In the genomic region with DNA sequence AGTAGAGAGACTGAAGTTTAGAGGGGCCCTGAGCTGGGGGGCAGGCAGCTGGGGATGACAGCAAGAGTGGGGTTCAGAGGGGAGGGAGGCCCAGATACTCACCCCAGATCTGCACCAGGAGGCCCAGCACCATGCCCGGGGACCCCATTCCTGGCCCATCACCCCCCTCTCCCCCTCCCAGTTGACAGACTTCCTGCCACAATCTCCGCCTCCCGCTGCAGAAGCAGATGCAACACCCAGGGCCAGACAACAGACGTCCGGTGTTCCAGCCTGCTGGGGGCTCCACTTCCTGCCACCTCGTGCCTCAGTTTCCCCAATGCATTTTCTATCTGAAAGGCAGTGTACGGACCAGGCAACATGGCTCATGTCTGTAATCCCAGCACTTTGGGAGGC, we compare ENCODE assay signal across 14 cellular contexts. TPM values are rescaled to one million over a fixed set of nuclear protein-coding genes. Genes with fewer than 3 reads are reported as not detected.
DNase-seq lines count a peak whose midpoint lies in the region; ATAC-seq and TF ChIP-seq lines count a peak whose summit lies in the region.
"Had no signal": no experiment of that assay in that cellular context is flagged by ENCODE, and none has a peak within 500 bp of the region (broad histone marks: within the 10 kb centered on the region; RNA-seq: fewer than 3 reads in every experiment).

Gene TMIGD2 (minus strand): TSS at position 152 of the 393 bp plus-strand sequence. CDS start 4 bp downstream, at position 148.

- H4K20me1 ChIP-seq in BLaER1, result no peaks in the 10 kb centered on the region
- no peaks in the 10 kb centered on the region for H4K20me1 ChIP-seq in H9 (ENCODE audit: control insufficient read depth, insufficient read depth, insufficient read length)
- H4K20me1 ChIP-seq in Karpas-422 (ENCODE audit: insufficient read depth, low read depth, low read length), result no peaks in the 10 kb centered on the region

- H3K23me2 ChIP-seq in H9 (ENCODE audit: insufficient read length, low read depth, low read length, poor library complexity, severe bottlenecking), result no peaks in the 10 kb centered on the region

- DNase-seq in H9 (no peak), mucosa of gallbladder (ENCODE audit: low spot score) (no peak), Karpas-422 (no peak), NCI-H524 (lab: John Stamatoyannopoulos, UW) (no peak)
- DNase-seq in activated T-helper 1 cell treated with anti-CD3 and anti-CD28 coated beads, Interleukin-12 subunit alpha, Interleukin-12 subunit beta, Interleukin-2, Interleukin-4 antibody, amounts not matched to agents 30 ng/mL and 10 ng/mL and 1 ng/mL, durations not matched to agents 14 hours and 24 hours and 36 hours (ENCODE audit: low spot score), result no peak
- peak in 7 of 9 donors; percentile 25 to 46 (median 38) for DNase-seq in naive thymus-derived CD4-positive, alpha-beta T cell
- DNase-seq: dorsolateral prefrontal cortex, GDM1, MV-4-11, NCI-H226 had no signal

- H3K56ac ChIP-seq in H9 (ENCODE audit: insufficient read length, low read depth, low read length), result no peak within 1 kb of the TSS

- no peak within 1 kb of the TSS for H3K14ac ChIP-seq in H9 (ENCODE audit: insufficient read depth, low read length)

- peaks cover 13% of the 10 kb centered on the region for H3K27me3 Mint-ChIP-seq in H9 (ENCODE audit: low read depth)
- no peaks in the 10 kb centered on the region for H3K27me3 Mint-ChIP-seq in activated T-helper 1 cell treated with anti-CD3 and anti-CD28 coated beads, Interleukin-12 subunit alpha, Interleukin-12 subunit beta, Interleukin-2, Interleukin-4 antibody, amounts not matched to agents 30 ng/mL and 10 ng/mL and 1 ng/mL, durations not matched to agents 14 hours and 24 hours and 36 hours (ENCODE audit: insufficient read depth)
- H3K27me3 Mint-ChIP-seq in naive thymus-derived CD4-positive, alpha-beta T cell, result no peaks in the 10 kb centered on the region

- no peak within 1 kb of the TSS for H2BK12ac ChIP-seq in H9 (ENCODE audit: insufficient read length, low read depth, low read length)

- no peak within 1 kb of the TSS for H3K18ac ChIP-seq in H9 (ENCODE audit: insufficient read length, low read depth, low read length)

- POLR2A ChIA-PET in naive thymus-derived CD4-positive, alpha-beta T cell (lab: Charles Lee), result interaction anchor here (0.7 to 3.5 kb wide), 9 partner anchors 20 to 694 kb away, joined by 3 to 29 read pairs (median 4); partner anchors contain the start of genes CHAF1A, MPND, MRPL54 and STAP2

- peak within 1 kb of the TSS; percentile 3 for H2AFZ ChIP-seq in H9 (ENCODE audit: low read length)
- no peak within 1 kb of the TSS for H2AFZ ChIP-seq in Karpas-422 (ENCODE audit: low read length)

- H3K4ac ChIP-seq in H9 (ENCODE audit: low read depth, low read length), result no peak within 1 kb of the TSS

- peak within 1 kb of the TSS in 2 of 3 experiments; percentile 65 to 72; a peak in 3 of 7 replicates for H3K27ac Mint-ChIP-seq in H9
- H3K27ac Mint-ChIP-seq in activated T-helper 1 cell treated with anti-CD3 and anti-CD28 coated beads, Interleukin-12 subunit alpha, Interleukin-12 subunit beta, Interleukin-2, Interleukin-4 antibody, amounts not matched to agents 30 ng/mL and 10 ng/mL and 1 ng/mL, durations not matched to agents 14 hours and 24 hours and 36 hours, result peak within 1 kb of the TSS; percentile 86
- H3K27ac Mint-ChIP-seq in naive thymus-derived CD4-positive, alpha-beta T cell, result peak within 1 kb of the TSS; percentile 88 to 96 (median 93)
- H3K27ac Mint-ChIP-seq: stimulated activated memory B cell treated with anti-CD40 and anti-IgM and Interleukin-4, amounts not matched to agents 10 μg/mL and 1 μg/mL and 100 μg/mL, for 72 hours had no signal

- H2BK20ac ChIP-seq in H9 (ENCODE audit: low read depth, low read length, poor library complexity, severe bottlenecking), result no peak within 1 kb of the TSS

- intact Hi-C loops in activated T-helper 1 cell treated with anti-CD3 and anti-CD28 coated beads, Interleukin-12 subunit alpha, Interleukin-12 subunit beta, Interleukin-2, Interleukin-4 antibody, amounts not matched to agents 30 ng/mL and 10 ng/mL and 1 ng/mL, durations not matched to agents 14 hours and 24 hours and 36 hours (cut with micrococcal nuclease), result loop anchor here (5.0 kb wide), 1 partner anchor 35 kb away; no protein-coding TSS in a partner anchor
- intact Hi-C loops in naive thymus-derived CD4-positive, alpha-beta T cell (cut with micrococcal nuclease), result loop anchor here (1.0 to 5.0 kb wide), 6 partner anchors 26 to 98 kb away; partner anchors contain the start of genes MPND (in 2 of the 2) and SH3GL1 (in 1 of the 2)

- H3K27ac ChIP-seq in BLaER1 (peak within 1 kb of the TSS; percentile 60), H9 (ENCODE audit: insufficient read length, low read depth, low read length) (no peak within 1 kb of the TSS), Karpas-422 (ENCODE audit: low read length) (no peak within 1 kb of the TSS)
- peak within 1 kb of the TSS; percentile 73 for H3K27ac ChIP-seq in naive thymus-derived CD4-positive, alpha-beta T cell (ENCODE audit: low read depth, low read length)
- H3K27ac ChIP-seq: dorsolateral prefrontal cortex had no signal

- peaks cover 10 to 17% (median 10%) of the 10 kb centered on the region in 3 experiments; a peak in 6 of 7 replicates for H3K36me3 Mint-ChIP-seq in H9 (ENCODE audit: insufficient read depth in 1 of 3, low read depth in 3 of 3)
- peaks cover 2% of the 10 kb centered on the region for H3K36me3 Mint-ChIP-seq in activated T-helper 1 cell treated with anti-CD3 and anti-CD28 coated beads, Interleukin-12 subunit alpha, Interleukin-12 subunit beta, Interleukin-2, Interleukin-4 antibody, amounts not matched to agents 30 ng/mL and 10 ng/mL and 1 ng/mL, durations not matched to agents 14 hours and 24 hours and 36 hours (ENCODE audit: low read depth)
- H3K36me3 Mint-ChIP-seq in naive thymus-derived CD4-positive, alpha-beta T cell, result peaks cover 0 to 7% (median 0%) of the 10 kb centered on the region in 5 donors
- H3K36me3 Mint-ChIP-seq: stimulated activated memory B cell treated with anti-CD40 and anti-IgM and Interleukin-4, amounts not matched to agents 10 μg/mL and 1 μg/mL and 100 μg/mL, for 72 hours had no signal

- peak within 1 kb of the TSS in 1 of 2 experiments; percentile 16; a peak in 1 of 5 replicates for H3K4me3 Mint-ChIP-seq in H9
- H3K4me3 Mint-ChIP-seq in activated T-helper 1 cell treated with anti-CD3 and anti-CD28 coated beads, Interleukin-12 subunit alpha, Interleukin-12 subunit beta, Interleukin-2, Interleukin-4 antibody, amounts not matched to agents 30 ng/mL and 10 ng/mL and 1 ng/mL, durations not matched to agents 14 hours and 24 hours and 36 hours, result peak within 1 kb of the TSS; percentile 84
- H3K4me3 Mint-ChIP-seq in naive thymus-derived CD4-positive, alpha-beta T cell, result peak within 1 kb of the TSS; percentile 84 to 98 (median 92)
- H3K4me3 Mint-ChIP-seq: stimulated activated memory B cell treated with anti-CD40 and anti-IgM and Interleukin-4, amounts not matched to agents 10 μg/mL and 1 μg/mL and 100 μg/mL, for 72 hours had no signal

- H3K4me1 ChIP-seq in BLaER1, result peaks cover 61% of the 10 kb centered on the region
- H3K4me1 ChIP-seq in H9 (ENCODE audit: insufficient read depth, low read length), result no peaks in the 10 kb centered on the region
- H3K4me1 ChIP-seq in naive thymus-derived CD4-positive, alpha-beta T cell (ENCODE audit: control insufficient read depth in 2 of 2, insufficient read depth in 2 of 2, low read length in 2 of 2), result peaks cover 4 to 28% of the 10 kb centered on the region in 2 donors
- H3K4me1 ChIP-seq in Karpas-422 (ENCODE audit: low read length), result no peaks in the 10 kb centered on the region

- no peak for TF ChIP-seq CTCF in H9 (conservative IDR thresholded peaks at IDR 0.05)

- no peaks in the 10 kb centered on the region; a peak in 2 of 5 replicates for H3K9me3 Mint-ChIP-seq in H9
- H3K9me3 Mint-ChIP-seq in activated T-helper 1 cell treated with anti-CD3 and anti-CD28 coated beads, Interleukin-12 subunit alpha, Interleukin-12 subunit beta, Interleukin-2, Interleukin-4 antibody, amounts not matched to agents 30 ng/mL and 10 ng/mL and 1 ng/mL, durations not matched to agents 14 hours and 24 hours and 36 hours, result no peaks in the 10 kb centered on the region
- no peaks in the 10 kb centered on the region for H3K9me3 Mint-ChIP-seq in naive thymus-derived CD4-positive, alpha-beta T cell
- H3K9me3 Mint-ChIP-seq: stimulated activated memory B cell treated with anti-CD40 and anti-IgM and Interleukin-4, amounts not matched to agents 10 μg/mL and 1 μg/mL and 100 μg/mL, for 72 hours had no signal

- no CpG with 5 or more reads among the region's 7 CpGs for WGBS in H9 (ENCODE audit: extremely low coverage, insufficient read length, low lambda C conversion rate)

- no peak within 1 kb of the TSS for H2AK5ac ChIP-seq in H9 (ENCODE audit: insufficient read length, low read length)

- H3K36me3 ChIP-seq in BLaER1 (peaks cover 10% of the 10 kb centered on the region; the same call in 1 of the 2 replicates), Karpas-422 (ENCODE audit: insufficient read depth, low read length) (no peaks in the 10 kb centered on the region)
- H3K36me3 ChIP-seq in naive thymus-derived CD4-positive, alpha-beta T cell (ENCODE audit: control insufficient read depth in 2 of 3, insufficient read depth in 3 of 3, low read length in 3 of 3), result peaks cover 0 to 9% (median 0%) of the 10 kb centered on the region in 3 experiments

- H4K8ac ChIP-seq in H9 (replicated peaks; ENCODE audit: insufficient read length, low read depth, low read length), result no peak within 1 kb of the TSS

- H4K91ac ChIP-seq in H9 (ENCODE audit: insufficient read length, low read depth, low read length), result no peak within 1 kb of the TSS

- H3K9me3 ChIP-seq in BLaER1, result no peaks in the 10 kb centered on the region
- H3K9me3 ChIP-seq in H9 (ENCODE audit: control insufficient read depth, low read depth, low read length), result no peaks in the 10 kb centered on the region
- H3K9me3 ChIP-seq in naive thymus-derived CD4-positive, alpha-beta T cell (ENCODE audit: control insufficient read depth in 2 of 3, low read length in 3 of 3), result no peaks in the 10 kb centered on the region
- H3K9me3 ChIP-seq in Karpas-422 (ENCODE audit: low read length), result no peaks in the 10 kb centered on the region

- no peak within 1 kb of the TSS for H4K5ac ChIP-seq in H9 (ENCODE audit: insufficient read length, low read depth, low read length)

- ATAC-seq in naive thymus-derived CD4-positive, alpha-beta T cell, result peak; percentile 34
- ATAC-seq in HG02973 (IDR thresholded peaks at IDR 0.05; ENCODE audit: unreplicated experiment), result no peak
- ATAC-seq: stimulated activated memory B cell treated with anti-CD40 and anti-IgM and Interleukin-4, amounts not matched to agents 10 μg/mL and 1 μg/mL and 100 μg/mL, for 72 hours had no signal

- H3K4me1 Mint-ChIP-seq in H9, result peaks cover 10 to 20% of the 10 kb centered on the region in 2 experiments
- H3K4me1 Mint-ChIP-seq in activated T-helper 1 cell treated with anti-CD3 and anti-CD28 coated beads, Interleukin-12 subunit alpha, Interleukin-12 subunit beta, Interleukin-2, Interleukin-4 antibody, amounts not matched to agents 30 ng/mL and 10 ng/mL and 1 ng/mL, durations not matched to agents 14 hours and 24 hours and 36 hours (ENCODE audit: low read depth), result peaks cover 45% of the 10 kb centered on the region
- peaks cover 13 to 67% (median 41%) of the 10 kb centered on the region in 7 donors for H3K4me1 Mint-ChIP-seq in naive thymus-derived CD4-positive, alpha-beta T cell

- H3K4me3 ChIP-seq in BLaER1 (peak within 1 kb of the TSS; percentile 50), Karpas-422 (ENCODE audit: low read length) (no peak within 1 kb of the TSS)
- peak within 1 kb of the TSS; percentile 69 for H3K4me3 ChIP-seq in naive thymus-derived CD4-positive, alpha-beta T cell (ENCODE audit: low read length)

- H3K4me2 ChIP-seq in BLaER1, result peak within 1 kb of the TSS; percentile 65
- H3K4me2 ChIP-seq in H9 (ENCODE audit: insufficient read depth, insufficient read length, low read length), result no peak within 1 kb of the TSS
- no peak within 1 kb of the TSS for H3K4me2 ChIP-seq in Karpas-422 (ENCODE audit: low read depth, low read length, poor library complexity, severe bottlenecking)

- no peak within 1 kb of the TSS for H3K23ac ChIP-seq in H9 (ENCODE audit: insufficient read length, low read depth, low read length)

- no peak within 1 kb of the TSS for H2BK5ac ChIP-seq in H9 (ENCODE audit: insufficient read length, low read length)

- H3K79me1 ChIP-seq in H9 (ENCODE audit: insufficient read depth, low read depth, low read length, poor library complexity, severe bottlenecking), result no peaks in the 10 kb centered on the region

- H2BK120ac ChIP-seq in H9 (ENCODE audit: low read depth, low read length, poor library complexity, severe bottlenecking), result no peak within 1 kb of the TSS

- H3K9me2 ChIP-seq in Karpas-422 (replicated peaks; ENCODE audit: insufficient read depth, low read length), result no peaks in the 10 kb centered on the region

- H3K27me3 ChIP-seq in BLaER1 (no peaks in the 10 kb centered on the region), H9 (ENCODE audit: insufficient read depth, low read length) (no peaks in the 10 kb centered on the region), Karpas-422 (ENCODE audit: low read length) (no peaks in the 10 kb centered on the region)
- H3K27me3 ChIP-seq in naive thymus-derived CD4-positive, alpha-beta T cell (ENCODE audit: control insufficient read depth in 2 of 2, insufficient read depth in 2 of 2, low read length in 2 of 2), result no peaks in the 10 kb centered on the region

- no peaks in the 10 kb centered on the region for H3K79me2 ChIP-seq in H9 (ENCODE audit: insufficient read depth, low read length)
- no peaks in the 10 kb centered on the region for H3K79me2 ChIP-seq in Karpas-422 (ENCODE audit: low read length)

- no peak within 1 kb of the TSS for H2BK15ac ChIP-seq in H9 (ENCODE audit: low read depth, low read length)

- H3T11ph ChIP-seq in H9 (ENCODE audit: low read length), result no peak within 1 kb of the TSS

- CTCF ChIA-PET in naive thymus-derived CD4-positive, alpha-beta T cell (lab: Charles Lee), result interaction anchor here (0.7 to 2.2 kb wide), 4 partner anchors 19 to 78 kb away, joined by 3 to 11 read pairs (median 3); no protein-coding TSS in a partner anchor

- peak within 1 kb of the TSS; percentile 63 for H3K9ac ChIP-seq in BLaER1
- no peak within 1 kb of the TSS for H3K9ac ChIP-seq in H9 (ENCODE audit: extremely low read depth, insufficient read length, low read length)
- no peak within 1 kb of the TSS for H3K9ac ChIP-seq in Karpas-422 (ENCODE audit: low read length)

RNA-seq across cellular contexts. Expression of gene TMIGD2, which starts in this region (rescaled TPM):
- total RNA-seq in H9 (2021) (0.26 TPM in 1 of 2 replicates, not detected in the other), mucosa of gallbladder (0.98 TPM)
- total RNA-seq in activated T-helper 1 cell treated with anti-CD3 and anti-CD28 coated beads, Interleukin-12 subunit alpha, Interleukin-12 subunit beta, Interleukin-2, Interleukin-4 antibody, amounts not matched to agents 30 ng/mL and 10 ng/mL and 1 ng/mL, durations not matched to agents 14 hours and 24 hours and 36 hours, result 11.0 and 13.2 TPM in 2 replicates
- total RNA-seq in naive thymus-derived CD4-positive, alpha-beta T cell, result 10 to 100 TPM; 22.3 to 50.5 (median 40.0) TPM
- 100 to 1,000 TPM in 1 of 2 donors, 10 to 100 TPM in 1; 99.4 to 107 TPM for polyA plus RNA-seq in naive thymus-derived CD4-positive, alpha-beta T cell
- total RNA-seq in Karpas-422 (2014; rRNA removed; shearing (Covaris generic); ENCODE audit: low replicate concordance), result not detected in 2 replicates
- total RNA-seq: astrocyte had no signal

Comparison
In these comparisons a context has a peak if more than half of its experiments do, and no peak if none do; other contexts are left out.
1. H3K27ac ChIP-seq: peak in BLaER1 (single experiment) and naive thymus-derived CD4-positive, alpha-beta T cell (single experiment); none in H9 (single experiment) and Karpas-422 (single experiment).
2. DNase-seq: peak in naive thymus-derived CD4-positive, alpha-beta T cell (7 of 9); none in H9 (single experiment), activated T-helper 1 cell treated with anti-CD3 and anti-CD28 coated beads, Interleukin-12 subunit alpha, Interleukin-12 subunit beta, Interleukin-2, Interleukin-4 antibody, amounts not matched to agents 30 ng/mL and 10 ng/mL and 1 ng/mL, durations not matched to agents 14 hours and 24 hours and 36 hours (single experiment), mucosa of gallbladder (single experiment), Karpas-422 (single experiment) and NCI-H524 (0 of 2).
3. Peak in every context shown above with its lines, with median percentiles within 50 percentile points of each other: H3K27ac Mint-ChIP-seq.